ENCODE assay signal across 8 cellular contexts in the genomic region with DNA sequence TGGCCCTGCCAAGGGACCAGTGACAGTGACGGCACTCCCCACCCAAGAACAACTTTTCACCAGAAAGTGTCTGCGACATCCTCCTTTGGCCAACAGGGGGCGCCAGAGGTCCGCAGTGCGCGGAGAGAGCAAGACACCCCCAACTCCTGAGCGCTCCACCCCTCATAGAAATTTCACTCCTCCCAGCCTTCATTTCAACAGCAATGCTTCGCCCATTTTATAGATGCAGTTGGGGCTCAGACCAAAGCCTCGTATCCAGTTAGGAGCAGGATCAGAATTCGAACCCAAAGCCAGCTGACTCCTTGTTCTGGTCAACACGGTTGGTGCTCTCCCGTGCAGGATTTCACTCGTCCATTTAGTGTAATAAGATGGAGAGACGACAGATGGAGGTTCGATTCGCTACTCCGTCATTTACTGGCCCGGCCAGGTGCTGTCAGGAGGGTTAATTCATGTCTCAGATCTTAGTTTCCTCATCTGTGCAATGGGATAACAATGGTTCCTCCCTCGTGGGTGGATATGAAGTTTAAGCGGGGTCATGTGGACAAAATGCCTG. TPM values are rescaled to one million over a fixed set of nuclear protein-coding genes. Genes with fewer than 3 reads are reported as not detected.
DNase-seq lines count a peak whose midpoint lies in the region; ATAC-seq and TF ChIP-seq lines count a peak whose summit lies in the region.

No MANE protein-coding gene starts in this region.

- no peaks in the 10 kb centered on the region for H4K20me1 ChIP-seq in osteoblast (ENCODE audit: insufficient read depth, low read length)

- peaks cover 18% of the 10 kb centered on the region for H3K4me1 ChIP-seq in osteoblast (ENCODE audit: insufficient read depth, low read length)

- no peaks in the 10 kb centered on the region for H3K9me3 ChIP-seq in osteoblast (ENCODE audit: low read depth, low read length)

- peak overlapping the region; percentile 56 for H2AFZ ChIP-seq in osteoblast (ENCODE audit: low read length)

- no peak overlapping the region for H3K4me3 ChIP-seq in LNCaP clone FGC (ENCODE audit: low read depth, low read length)
- peak overlapping the region; percentile 30 for H3K4me3 ChIP-seq in osteoblast (ENCODE audit: insufficient read depth, low read length)

- H3K27ac ChIP-seq in osteoblast (ENCODE audit: low read depth, low read length): no peak overlapping the region

- TF ChIP-seq CTCF in LNCaP clone FGC (IDR thresholded peaks at IDR 0.05; ENCODE audit: control insufficient read depth, extremely low read depth, insufficient read depth): peak; percentile 84
- peak; percentile 93 for TF ChIP-seq CTCF in osteoblast (IDR thresholded peaks at IDR 0.05; ENCODE audit: extremely low read depth, low read depth, low read length)

- ATAC-seq in HG02840 (IDR thresholded peaks at IDR 0.05; ENCODE audit: low FRiP score, unreplicated experiment): no peak

- DNase-seq in DMS53 treated with DMSO at 0.1 percent for 48 hours (lab: John Stamatoyannopoulos, UW; ENCODE audit: unreplicated experiment): peak; percentile 60
- DNase-seq in LNCaP clone FGC (ENCODE audit: low read depth): peak; percentile 3
- peak; percentile 49 to 75 for DNase-seq in SHP77 (lab: John Stamatoyannopoulos, UW)
- DNase-seq in activated effector memory CD4-positive, alpha-beta T cell treated with anti-CD3 and anti-CD28 coated beads, Interleukin-2, amount 50 U/mL, for 16 hours: peak; percentile 94
- DNase-seq in foreskin melanocyte: peak; percentile 40
- peak; percentile 95 for DNase-seq in osteoblast (ENCODE audit: insufficient read length, low spot score, missing footprints)
- peak; percentile 89 for DNase-seq in superior temporal gyrus (ENCODE audit: extremely low spot score)

- H3K4me2 ChIP-seq in osteoblast (ENCODE audit: insufficient read depth, low read length): peak overlapping the region; percentile 71

- no peaks in the 10 kb centered on the region for H3K27me3 ChIP-seq in osteoblast (ENCODE audit: insufficient read depth, low read length)

- peaks cover 9% of the 10 kb centered on the region for H3K79me2 ChIP-seq in osteoblast (ENCODE audit: insufficient read depth, low read length)

- H3K36me3 ChIP-seq in osteoblast (ENCODE audit: insufficient read depth, low read length): peaks cover 11% of the 10 kb centered on the region

RNA-seq across cellular contexts. Expression of gene POP5, which starts 2.4 kb away (rescaled TPM):
- 19.4 and 26.8 TPM in 2 replicates for total RNA-seq in osteoblast

RNA-seq across cellular contexts. Expression of gene RNF10, which starts 49.4 kb away (rescaled TPM):
- total RNA-seq in osteoblast: 117 and 122 TPM in 2 replicates

RNA-seq across cellular contexts. Expression of gene COQ5, which starts 54.6 kb away (rescaled TPM):
- total RNA-seq in osteoblast: 15.2 and 19.2 TPM in 2 replicates

RNA-seq across cellular contexts. Expression of gene CABP1, which starts 56.9 kb away (rescaled TPM):
- total RNA-seq in osteoblast: not detected in 2 replicates

Comparison
In these comparisons a context has a peak if more than half of its experiments do, and no peak if none do; other contexts are left out.
1. DNase-seq: peak in every context shown above with its lines; median percentile 95 in osteoblast; 94 in activated effector memory CD4-positive, alpha-beta T cell treated with anti-CD3 and anti-CD28 coated beads, Interleukin-2, amount 50 U/mL, for 16 hours; 89 in superior temporal gyrus; 62 in SHP77; 60 in DMS53 treated with DMSO at 0.1 percent for 48 hours; 40 in foreskin melanocyte; 3 in LNCaP clone FGC.